ENCODE assay signal across 10 cellular contexts in the genomic region with DNA sequence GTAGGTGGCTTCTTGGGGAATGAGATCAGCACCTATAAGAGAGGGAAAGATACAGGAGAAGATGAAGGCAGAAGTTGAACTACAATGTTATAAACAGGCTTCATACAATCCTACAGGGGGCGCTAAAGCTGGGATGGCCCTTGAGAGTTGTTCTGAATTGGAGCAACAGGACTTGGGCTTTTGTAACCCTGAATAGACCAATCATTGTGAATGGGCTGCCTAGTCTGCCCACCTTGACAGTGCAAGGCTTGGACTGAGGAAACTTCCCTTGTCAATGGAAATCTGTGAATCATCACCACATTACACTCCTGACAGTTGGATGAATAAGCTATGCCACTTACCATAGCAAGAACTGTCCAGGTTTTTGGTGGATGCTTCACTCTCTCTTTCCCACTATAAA.
DNase-seq lines count a peak whose midpoint lies in the region; ATAC-seq, FAIRE-seq and TF ChIP-seq lines count a peak whose summit lies in the region.
"Had no signal": no experiment of that assay in that cellular context is flagged by ENCODE, and none has a peak within 500 bp of the region (broad histone marks: within the 10 kb centered on the region; RNA-seq: fewer than 3 reads in every experiment).

No MANE protein-coding gene starts in this region.

- WGBS in iPS DF 6.9 (ENCODE audit: insufficient coverage, insufficient read length), result no CpG with 5 or more reads among the region's 1 CpG

- DNase-seq in D721Med (ENCODE audit: insufficient read length, low spot score) (no peak), H54 (ENCODE audit: insufficient read length, low spot score) (no peak), RKO (ENCODE audit: low spot score) (peak; percentile 50), iPS DF 6.9 (ENCODE audit: low read depth, low spot score) (peak; percentile 45), left ventricle myocardium inferior (no peak), posterior cingulate gyrus (no peak)
- DNase-seq: stimulated activated naive CD4-positive, alpha-beta T cell had no signal

- no peaks in the 10 kb centered on the region for H3K4me1 ChIP-seq in iPS DF 6.9 (ENCODE audit: control insufficient read depth, insufficient read depth, low read length)
- H3K4me1 ChIP-seq in left ventricle myocardium inferior, result no peaks in the 10 kb centered on the region

- no peak overlapping the region for H3K4me3 ChIP-seq in iPS DF 6.9 (ENCODE audit: low read length)
- H3K4me3 ChIP-seq in left ventricle myocardium inferior, result no peak overlapping the region

- no peaks in the 10 kb centered on the region for H3K27me3 ChIP-seq in iPS DF 6.9 (ENCODE audit: control insufficient read depth, insufficient read depth, low read length)
- H3K27me3 ChIP-seq in left ventricle myocardium inferior (ENCODE audit: low read depth), result no peaks in the 10 kb centered on the region

- FAIRE-seq in D721Med (lab: Jason Lieb, UNC) (no peak), H54 (lab: Jason Lieb, UNC) (peak; percentile 94)

- no peak overlapping the region for H3K27ac ChIP-seq in iPS DF 6.9 (ENCODE audit: low read length)
- no peak overlapping the region for H3K27ac ChIP-seq in left ventricle myocardium inferior (replicated peaks)
- H3K27ac ChIP-seq: VCaP had no signal

- TF ChIP-seq CTCF in D721Med (IDR thresholded peaks at IDR 0.05; ENCODE audit: insufficient read depth, missing control alignments) (peak; percentile 9), left ventricle myocardium inferior (IDR thresholded peaks at IDR 0.05; ENCODE audit: borderline replicate concordance) (no peak)

- H3K9me3 ChIP-seq in iPS DF 6.9 (ENCODE audit: control insufficient read depth, insufficient read depth, low read length) (no peaks in the 10 kb centered on the region), left ventricle myocardium inferior (replicated peaks) (no peaks in the 10 kb centered on the region)

- TF ChIP-seq POLR2A in H54 (IDR thresholded peaks at IDR 0.05; ENCODE audit: low read depth, low read length), result no peak

- ATAC-seq in GM21528 (IDR thresholded peaks at IDR 0.05; ENCODE audit: low FRiP score, unreplicated experiment), result no peak
- ATAC-seq in activated CD4-positive, CD25-positive, alpha-beta regulatory T cell treated with anti-CD3 and anti-CD28 coated beads, Interleukin-2, amount 50 U/mL, for 24 hours, result no peak

- no peaks in the 10 kb centered on the region for H3K36me3 ChIP-seq in iPS DF 6.9 (ENCODE audit: control insufficient read depth, insufficient read depth, low read length)
- no peaks in the 10 kb centered on the region for H3K36me3 ChIP-seq in left ventricle myocardium inferior

- intact Hi-C loops in left ventricle myocardium inferior (cut with micrococcal nuclease), result no loop called here
- intact Hi-C loops in posterior cingulate gyrus (cut with DNase I), result no loop called here

Comparison
In these comparisons a context has a peak if more than half of its experiments do, and no peak if none do; other contexts are left out.
1. DNase-seq: peak in RKO (single experiment) and iPS DF 6.9 (single experiment); none in D721Med (single experiment), H54 (single experiment), left ventricle myocardium inferior (single experiment) and posterior cingulate gyrus (0 of 10).